ENCODE assay signal across 20 cellular contexts in the genomic region with DNA sequence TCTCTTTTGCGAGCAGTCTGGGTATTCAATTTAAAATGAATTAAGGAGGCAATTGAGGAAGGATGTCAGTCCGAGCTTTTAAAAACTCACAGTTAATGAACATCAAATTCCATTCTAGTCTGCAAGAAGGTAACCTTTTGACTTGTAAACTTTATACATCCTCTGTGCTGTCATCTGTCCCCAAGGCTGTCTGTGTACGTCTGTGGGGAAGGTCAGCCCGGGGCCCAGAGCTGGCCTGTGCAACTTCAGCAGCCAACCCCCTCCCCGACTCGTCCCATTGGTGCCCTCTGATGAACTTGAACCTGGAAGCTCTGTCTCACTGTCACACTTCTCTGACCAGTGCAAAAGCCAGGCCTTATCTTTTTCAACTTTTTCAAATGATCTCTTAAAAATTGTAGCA.
"Had no signal": no experiment of that assay in that cellular context is flagged by ENCODE, and none has a peak within 500 bp of the region (broad histone marks: within the 10 kb centered on the region; RNA-seq: fewer than 3 reads in every experiment).

No MANE protein-coding gene starts in this region.

- FAIRE-seq: kidney had no signal

- H3K4me3 ChIP-seq: esophagus squamous epithelium, lower lobe of right lung, sigmoid colon, skin epidermis, suprapubic skin, thyroid gland, upper lobe of left lung, vagina had no signal

- H3K27ac ChIP-seq: epithelial cell of prostate, esophagus squamous epithelium, lower lobe of right lung, sigmoid colon, skin epidermis, suprapubic skin, thyroid gland, upper lobe of left lung, vagina had no signal

- H3K36me3 ChIP-seq: esophagus squamous epithelium, lower lobe of right lung, sigmoid colon, suprapubic skin, thyroid gland, upper lobe of left lung, vagina had no signal

- ATAC-seq: left colon; stimulated activated naive B cell treated with anti-CD40 and anti-IgM and Interleukin-4, amounts not matched to agents 10 μg/mL and 1 μg/mL and 100 μg/mL, for 72 hours had no signal

- H3K27me3 ChIP-seq: esophagus squamous epithelium, sigmoid colon, suprapubic skin, thyroid gland, upper lobe of left lung, vagina had no signal

- H3K9me3 ChIP-seq: esophagus squamous epithelium, lower lobe of right lung, sigmoid colon, suprapubic skin, thyroid gland, vagina had no signal

- H3K4me1 ChIP-seq: lower lobe of right lung, sigmoid colon, upper lobe of left lung, vagina had no signal

- DNase-seq: effector memory CD4-positive, alpha-beta T cell; esophagus squamous epithelium; foreskin fibroblast; kidney; left colon; lower lobe of right lung; midbrain; naive B cell; nephron progenitor cell; posterior cingulate gyrus; sigmoid colon; stimulated activated CD4-positive, alpha-beta T cell treated with anti-CD3 and anti-CD28 coated beads, Interleukin-2, amount 100 ng/mL, for 24 hours; stimulated activated CD4-positive, alpha-beta T cell treated with anti-CD3 and anti-CD28 coated beads, Interleukin-4, amount 100 ng/mL, for 4 hours; stimulated activated naive B cell treated with anti-CD40 and anti-IgM and Interleukin-4, amounts not matched to agents 10 μg/mL and 1 μg/mL and 100 μg/mL, for 72 hours had no signal
